19 cellular contexts compared by ENCODE assay signal in genomic region chr19:52211926-52212571, GRCh38. TPM values are rescaled to one million over a fixed set of nuclear protein-coding genes. Genes with fewer than 3 reads are reported as not detected.
DNase-seq lines count a peak whose midpoint lies in the region; ATAC-seq and TF ChIP-seq lines count a peak whose summit lies in the region.
"Had no signal": no experiment of that assay in that cellular context is flagged by ENCODE, and none has a peak within 500 bp of the region (broad histone marks: within the 10 kb centered on the region; RNA-seq: fewer than 3 reads in every experiment).

No MANE protein-coding gene starts in this region.

- H3K4me1 Mint-ChIP-seq in activated naive CD8-positive, alpha-beta T cell treated with anti-CD3 and anti-CD28 coated beads for 36 hours, result no peaks in the 10 kb centered on the region
- no peaks in the 10 kb centered on the region for H3K4me1 Mint-ChIP-seq in activated naive CD8-positive, alpha-beta T cell treated with anti-CD3 and anti-CD28 coated beads, Interleukin-2, amount 50 U/mL, for 24 hours
- H3K4me1 Mint-ChIP-seq in WTC11 (no peaks in the 10 kb centered on the region), osteocyte (ENCODE audit: unreplicated experiment) (no peaks in the 10 kb centered on the region)
- H3K4me1 Mint-ChIP-seq in activated CD4-positive, alpha-beta memory T cell treated with anti-CD3 and anti-CD28 coated beads, Interleukin-2, amount 10 ng/mL, durations not matched to agents 7 days and 5 days, result no peaks in the 10 kb centered on the region

- H3K27ac Mint-ChIP-seq in activated naive CD8-positive, alpha-beta T cell treated with anti-CD3 and anti-CD28 coated beads for 36 hours, result peak overlapping the region; percentile 48
- H3K27ac Mint-ChIP-seq in activated naive CD8-positive, alpha-beta T cell treated with anti-CD3 and anti-CD28 coated beads, Interleukin-2, amount 50 U/mL, for 24 hours, result no peak overlapping the region
- H3K27ac Mint-ChIP-seq in WTC11 (peak overlapping the region; percentile 87; the same call in 1 of the 2 replicates), osteocyte (ENCODE audit: unreplicated experiment) (no peak overlapping the region)
- H3K27ac Mint-ChIP-seq in activated CD4-positive, alpha-beta memory T cell treated with anti-CD3 and anti-CD28 coated beads, Interleukin-2, amount 10 ng/mL, durations not matched to agents 7 days and 5 days, result no peak overlapping the region

- H3K4me3 ChIP-seq in fibroblast of villous mesenchyme (ENCODE audit: low read depth, low read length), result no peak overlapping the region
- H3K4me3 ChIP-seq: A549; BLaER1 treated with 17β-estradiol and CSF1 and Interleukin-3, amounts not matched to agents 10 nM and 100 nM; SJCRH30 had no signal

- H3K27me3 Mint-ChIP-seq in activated naive CD8-positive, alpha-beta T cell treated with anti-CD3 and anti-CD28 coated beads for 36 hours, result no peaks in the 10 kb centered on the region
- H3K27me3 Mint-ChIP-seq in activated naive CD8-positive, alpha-beta T cell treated with anti-CD3 and anti-CD28 coated beads, Interleukin-2, amount 50 U/mL, for 24 hours, result no peaks in the 10 kb centered on the region
- H3K27me3 Mint-ChIP-seq in WTC11 (ENCODE audit: low read depth) (no peaks in the 10 kb centered on the region; the same call in 1 of the 2 replicates), osteocyte (ENCODE audit: unreplicated experiment) (no peaks in the 10 kb centered on the region)
- H3K27me3 Mint-ChIP-seq in activated CD4-positive, alpha-beta memory T cell treated with anti-CD3 and anti-CD28 coated beads, Interleukin-2, amount 10 ng/mL, durations not matched to agents 7 days and 5 days, result no peaks in the 10 kb centered on the region

- H3K4me3 Mint-ChIP-seq in activated naive CD8-positive, alpha-beta T cell treated with anti-CD3 and anti-CD28 coated beads for 36 hours, result no peak overlapping the region
- no peak overlapping the region for H3K4me3 Mint-ChIP-seq in activated naive CD8-positive, alpha-beta T cell treated with anti-CD3 and anti-CD28 coated beads, Interleukin-2, amount 50 U/mL, for 24 hours
- H3K4me3 Mint-ChIP-seq in WTC11 (no peak overlapping the region), osteocyte (ENCODE audit: unreplicated experiment) (no peak overlapping the region)
- no peak overlapping the region for H3K4me3 Mint-ChIP-seq in activated CD4-positive, alpha-beta memory T cell treated with anti-CD3 and anti-CD28 coated beads, Interleukin-2, amount 10 ng/mL, durations not matched to agents 7 days and 5 days

- peaks cover 41% of the 10 kb centered on the region for H3K36me3 Mint-ChIP-seq in activated naive CD8-positive, alpha-beta T cell treated with anti-CD3 and anti-CD28 coated beads for 36 hours
- peaks cover 50% of the 10 kb centered on the region for H3K36me3 Mint-ChIP-seq in activated naive CD8-positive, alpha-beta T cell treated with anti-CD3 and anti-CD28 coated beads, Interleukin-2, amount 50 U/mL, for 24 hours (ENCODE audit: low read depth)
- H3K36me3 Mint-ChIP-seq in WTC11 (peaks cover 86% of the 10 kb centered on the region), osteocyte (ENCODE audit: unreplicated experiment) (peaks cover 56% of the 10 kb centered on the region)
- peaks cover 80% of the 10 kb centered on the region for H3K36me3 Mint-ChIP-seq in activated CD4-positive, alpha-beta memory T cell treated with anti-CD3 and anti-CD28 coated beads, Interleukin-2, amount 10 ng/mL, durations not matched to agents 7 days and 5 days (ENCODE audit: low read depth)

- CTCF ChIA-PET in WTC11 (lab: Charles Lee), result no interaction called here
- CTCF ChIA-PET in activated CD4-positive, alpha-beta memory T cell treated with anti-CD3 and anti-CD28 coated beads, Interleukin-2, amount 10 ng/mL, durations not matched to agents 7 days and 5 days (lab: Charles Lee), result interaction anchor here (1.1 kb wide), 1 partner anchor 23 kb away, joined by 5 read pairs; no protein-coding TSS in a partner anchor

- POLR2A ChIA-PET in WTC11 (lab: Charles Lee), result no interaction called here
- POLR2A ChIA-PET in activated CD4-positive, alpha-beta memory T cell treated with anti-CD3 and anti-CD28 coated beads, Interleukin-2, amount 10 ng/mL, durations not matched to agents 7 days and 5 days (lab: Charles Lee), result no interaction called here

- no peak for TF ChIP-seq CTCF in WTC11 (IDR thresholded peaks at IDR 0.05)
- no peak for TF ChIP-seq CTCF in fibroblast of villous mesenchyme (IDR thresholded peaks at IDR 0.05; ENCODE audit: insufficient read depth, low read depth, low read length)
- no peak for TF ChIP-seq CTCF in osteocyte (IDR thresholded peaks at IDR 0.05)

- no peak for ATAC-seq in activated naive CD8-positive, alpha-beta T cell treated with anti-CD3 and anti-CD28 coated beads, Interleukin-2, amount 50 U/mL, for 24 hours
- ATAC-seq in WTC11, result no peak
- ATAC-seq: A549 had no signal

- no peak for DNase-seq in activated naive CD8-positive, alpha-beta T cell treated with anti-CD3 and anti-CD28 coated beads for 36 hours
- no peak for DNase-seq in activated naive CD8-positive, alpha-beta T cell treated with anti-CD3 and anti-CD28 coated beads, Interleukin-2, amount 50 U/mL, for 24 hours
- no peak for DNase-seq in WTC11 (ENCODE audit: low spot score)
- DNase-seq in fibroblast of villous mesenchyme (ENCODE audit: low read depth), result peak; percentile 30
- DNase-seq in osteocyte (ENCODE audit: extremely low spot score, unreplicated experiment), result no peak
- DNase-seq in activated CD4-positive, alpha-beta memory T cell treated with anti-CD3 and anti-CD28 coated beads, Interleukin-2, amount 10 ng/mL, durations not matched to agents 7 days and 5 days, result no peak
- no peak for DNase-seq in NCI-H1694 treated with DMSO at 0.1 percent for 48 hours (lab: John Stamatoyannopoulos, UW)
- DNase-seq: DMS 273 treated with DMSO at 0.1 percent for 48 hours; GOT3; KG1; NCI-H1105; NCI-H187; NCI-H345; NCI-H526 treated with DMSO at 0.1 percent for 48 hours; NK-92 treated with Interleukin-12 subunit alpha and Interleukin-12 subunit beta, amount 100 ng/mL, for 24 hours; RPMI8226; SJCRH30 had no signal

- H3K9me3 Mint-ChIP-seq in activated naive CD8-positive, alpha-beta T cell treated with anti-CD3 and anti-CD28 coated beads for 36 hours, result no peaks in the 10 kb centered on the region
- no peaks in the 10 kb centered on the region for H3K9me3 Mint-ChIP-seq in activated naive CD8-positive, alpha-beta T cell treated with anti-CD3 and anti-CD28 coated beads, Interleukin-2, amount 50 U/mL, for 24 hours
- H3K9me3 Mint-ChIP-seq in WTC11, result no peaks in the 10 kb centered on the region
- no peaks in the 10 kb centered on the region for H3K9me3 Mint-ChIP-seq in osteocyte (ENCODE audit: unreplicated experiment)
- no peaks in the 10 kb centered on the region for H3K9me3 Mint-ChIP-seq in activated CD4-positive, alpha-beta memory T cell treated with anti-CD3 and anti-CD28 coated beads, Interleukin-2, amount 10 ng/mL, durations not matched to agents 7 days and 5 days

TF ChIP-seq in WTC11, 78 proteins besides CTCF, POLR2A, EP300 and RAD21 (continues in another document):
- TF ChIP-seq HMGXB4 (CRISPR knock-in tag; IDR thresholded peaks at IDR 0.05) (no peak), JAZF1 (CRISPR knock-in tag; IDR thresholded peaks at IDR 0.05) (no peak), ERG (CRISPR knock-in tag; IDR thresholded peaks at IDR 0.05) (no peak), ZNF416 (CRISPR knock-in tag; IDR thresholded peaks at IDR 0.05) (no peak), MAX (CRISPR knock-in tag; IDR thresholded peaks at IDR 0.05) (no peak)

RNA-seq across cellular contexts. Expression of gene PPP2R1A, which starts 22.2 kb away (rescaled TPM):
- 100 to 1,000 TPM; 222 to 244 TPM for total RNA-seq in activated naive CD8-positive, alpha-beta T cell treated with anti-CD3 and anti-CD28 coated beads for 36 hours
- 505 to 507 TPM (median 506 TPM) in 3 replicates for total RNA-seq in WTC11 (2021)
- total RNA-seq in fibroblast of villous mesenchyme, result 122 and 166 TPM in 2 replicates
- total RNA-seq in osteocyte, result 257 and 269 TPM in 2 replicates
- total RNA-seq in activated CD4-positive, alpha-beta memory T cell treated with anti-CD3 and anti-CD28 coated beads, Interleukin-2, amount 10 ng/mL, durations not matched to agents 7 days and 5 days, result 100 to 1,000 TPM; 203 to 209 TPM

RNA-seq across cellular contexts. Expression of gene ZNF836, which starts 40.6 kb away (rescaled TPM):
- total RNA-seq in activated naive CD8-positive, alpha-beta T cell treated with anti-CD3 and anti-CD28 coated beads for 36 hours, result 10 to 100 TPM; 10.0 to 12.0 TPM
- 20.3 to 28.8 TPM (median 22.8 TPM) in 3 replicates for total RNA-seq in WTC11 (2021)
- 7.1 and 11.7 TPM in 2 replicates for total RNA-seq in fibroblast of villous mesenchyme
- total RNA-seq in osteocyte, result 19.0 and 19.1 TPM in 2 replicates
- 10 to 100 TPM; 17.3 to 18.0 TPM for total RNA-seq in activated CD4-positive, alpha-beta memory T cell treated with anti-CD3 and anti-CD28 coated beads, Interleukin-2, amount 10 ng/mL, durations not matched to agents 7 days and 5 days

RNA-seq across cellular contexts. Expression of gene ZNF766, which starts 57.3 kb away (rescaled TPM):
- 10 to 100 TPM; 28.6 to 31.4 TPM for total RNA-seq in activated naive CD8-positive, alpha-beta T cell treated with anti-CD3 and anti-CD28 coated beads for 36 hours
- total RNA-seq in WTC11 (2021) (30.4 to 32.9 TPM (median 31.4 TPM) in 3 replicates), fibroblast of villous mesenchyme (6.4 and 12.1 TPM in 2 replicates), osteocyte (20.2 and 20.3 TPM in 2 replicates)
- 10 to 100 TPM; 23.3 to 24.1 TPM for total RNA-seq in activated CD4-positive, alpha-beta memory T cell treated with anti-CD3 and anti-CD28 coated beads, Interleukin-2, amount 10 ng/mL, durations not matched to agents 7 days and 5 days

Comparison
In these comparisons a context has a peak if more than half of its experiments do, and no peak if none do; other contexts are left out.
1. H3K27ac Mint-ChIP-seq: peak in activated naive CD8-positive, alpha-beta T cell treated with anti-CD3 and anti-CD28 coated beads for 36 hours (single experiment) and WTC11 (single experiment); none in activated naive CD8-positive, alpha-beta T cell treated with anti-CD3 and anti-CD28 coated beads, Interleukin-2, amount 50 U/mL, for 24 hours (single experiment), osteocyte (single experiment) and activated CD4-positive, alpha-beta memory T cell treated with anti-CD3 and anti-CD28 coated beads, Interleukin-2, amount 10 ng/mL, durations not matched to agents 7 days and 5 days (single experiment).